1 cellular context compared by ENCODE assay signal in the genomic region with DNA sequence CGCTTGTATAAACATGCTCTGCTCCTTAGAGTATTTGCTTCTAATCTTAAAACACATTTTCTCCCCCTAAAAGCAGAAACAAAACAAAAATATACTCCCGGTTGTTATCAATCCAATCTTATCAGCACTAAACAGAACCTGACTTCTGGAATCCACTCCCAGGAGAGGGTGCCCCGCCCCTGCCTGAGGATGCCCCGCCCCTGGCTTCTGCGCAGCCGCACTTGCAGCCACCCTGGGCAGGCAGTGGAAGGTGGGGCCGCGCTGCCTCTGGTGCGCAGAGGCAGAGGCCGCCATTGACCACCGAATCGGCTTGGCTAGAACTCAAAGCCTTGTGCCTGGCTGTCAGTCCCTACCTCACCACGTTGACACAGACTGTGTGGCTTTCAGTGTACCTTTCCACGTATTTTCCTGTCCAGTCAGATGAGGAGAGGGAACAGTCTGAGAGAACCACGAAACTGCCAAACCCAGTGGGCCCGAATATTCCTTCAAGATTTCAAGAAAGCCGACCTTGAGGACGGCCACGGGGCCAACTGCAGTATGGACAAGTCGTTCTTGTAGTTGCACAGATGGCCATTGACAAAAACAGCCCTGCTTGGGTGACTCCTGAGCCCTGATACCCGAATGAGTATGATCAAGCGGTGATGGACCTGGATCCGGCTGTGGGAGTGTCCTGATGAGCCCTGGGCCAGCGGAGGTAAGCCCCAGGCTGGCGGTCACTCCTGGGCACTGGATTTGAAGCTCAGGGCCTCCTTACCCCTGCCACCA.
A peak's percentile ranks its signal among the peaks of the same experiment; 100 is the strongest.
TF ChIP-seq lines count a peak whose summit lies in the region.

No MANE protein-coding gene starts in this region.

TF ChIP-seq in K562, 482 proteins besides CTCF, POLR2A, EP300 and RAD21 (continued from another document and continues in another):
- TF ChIP-seq, protein P1, sequence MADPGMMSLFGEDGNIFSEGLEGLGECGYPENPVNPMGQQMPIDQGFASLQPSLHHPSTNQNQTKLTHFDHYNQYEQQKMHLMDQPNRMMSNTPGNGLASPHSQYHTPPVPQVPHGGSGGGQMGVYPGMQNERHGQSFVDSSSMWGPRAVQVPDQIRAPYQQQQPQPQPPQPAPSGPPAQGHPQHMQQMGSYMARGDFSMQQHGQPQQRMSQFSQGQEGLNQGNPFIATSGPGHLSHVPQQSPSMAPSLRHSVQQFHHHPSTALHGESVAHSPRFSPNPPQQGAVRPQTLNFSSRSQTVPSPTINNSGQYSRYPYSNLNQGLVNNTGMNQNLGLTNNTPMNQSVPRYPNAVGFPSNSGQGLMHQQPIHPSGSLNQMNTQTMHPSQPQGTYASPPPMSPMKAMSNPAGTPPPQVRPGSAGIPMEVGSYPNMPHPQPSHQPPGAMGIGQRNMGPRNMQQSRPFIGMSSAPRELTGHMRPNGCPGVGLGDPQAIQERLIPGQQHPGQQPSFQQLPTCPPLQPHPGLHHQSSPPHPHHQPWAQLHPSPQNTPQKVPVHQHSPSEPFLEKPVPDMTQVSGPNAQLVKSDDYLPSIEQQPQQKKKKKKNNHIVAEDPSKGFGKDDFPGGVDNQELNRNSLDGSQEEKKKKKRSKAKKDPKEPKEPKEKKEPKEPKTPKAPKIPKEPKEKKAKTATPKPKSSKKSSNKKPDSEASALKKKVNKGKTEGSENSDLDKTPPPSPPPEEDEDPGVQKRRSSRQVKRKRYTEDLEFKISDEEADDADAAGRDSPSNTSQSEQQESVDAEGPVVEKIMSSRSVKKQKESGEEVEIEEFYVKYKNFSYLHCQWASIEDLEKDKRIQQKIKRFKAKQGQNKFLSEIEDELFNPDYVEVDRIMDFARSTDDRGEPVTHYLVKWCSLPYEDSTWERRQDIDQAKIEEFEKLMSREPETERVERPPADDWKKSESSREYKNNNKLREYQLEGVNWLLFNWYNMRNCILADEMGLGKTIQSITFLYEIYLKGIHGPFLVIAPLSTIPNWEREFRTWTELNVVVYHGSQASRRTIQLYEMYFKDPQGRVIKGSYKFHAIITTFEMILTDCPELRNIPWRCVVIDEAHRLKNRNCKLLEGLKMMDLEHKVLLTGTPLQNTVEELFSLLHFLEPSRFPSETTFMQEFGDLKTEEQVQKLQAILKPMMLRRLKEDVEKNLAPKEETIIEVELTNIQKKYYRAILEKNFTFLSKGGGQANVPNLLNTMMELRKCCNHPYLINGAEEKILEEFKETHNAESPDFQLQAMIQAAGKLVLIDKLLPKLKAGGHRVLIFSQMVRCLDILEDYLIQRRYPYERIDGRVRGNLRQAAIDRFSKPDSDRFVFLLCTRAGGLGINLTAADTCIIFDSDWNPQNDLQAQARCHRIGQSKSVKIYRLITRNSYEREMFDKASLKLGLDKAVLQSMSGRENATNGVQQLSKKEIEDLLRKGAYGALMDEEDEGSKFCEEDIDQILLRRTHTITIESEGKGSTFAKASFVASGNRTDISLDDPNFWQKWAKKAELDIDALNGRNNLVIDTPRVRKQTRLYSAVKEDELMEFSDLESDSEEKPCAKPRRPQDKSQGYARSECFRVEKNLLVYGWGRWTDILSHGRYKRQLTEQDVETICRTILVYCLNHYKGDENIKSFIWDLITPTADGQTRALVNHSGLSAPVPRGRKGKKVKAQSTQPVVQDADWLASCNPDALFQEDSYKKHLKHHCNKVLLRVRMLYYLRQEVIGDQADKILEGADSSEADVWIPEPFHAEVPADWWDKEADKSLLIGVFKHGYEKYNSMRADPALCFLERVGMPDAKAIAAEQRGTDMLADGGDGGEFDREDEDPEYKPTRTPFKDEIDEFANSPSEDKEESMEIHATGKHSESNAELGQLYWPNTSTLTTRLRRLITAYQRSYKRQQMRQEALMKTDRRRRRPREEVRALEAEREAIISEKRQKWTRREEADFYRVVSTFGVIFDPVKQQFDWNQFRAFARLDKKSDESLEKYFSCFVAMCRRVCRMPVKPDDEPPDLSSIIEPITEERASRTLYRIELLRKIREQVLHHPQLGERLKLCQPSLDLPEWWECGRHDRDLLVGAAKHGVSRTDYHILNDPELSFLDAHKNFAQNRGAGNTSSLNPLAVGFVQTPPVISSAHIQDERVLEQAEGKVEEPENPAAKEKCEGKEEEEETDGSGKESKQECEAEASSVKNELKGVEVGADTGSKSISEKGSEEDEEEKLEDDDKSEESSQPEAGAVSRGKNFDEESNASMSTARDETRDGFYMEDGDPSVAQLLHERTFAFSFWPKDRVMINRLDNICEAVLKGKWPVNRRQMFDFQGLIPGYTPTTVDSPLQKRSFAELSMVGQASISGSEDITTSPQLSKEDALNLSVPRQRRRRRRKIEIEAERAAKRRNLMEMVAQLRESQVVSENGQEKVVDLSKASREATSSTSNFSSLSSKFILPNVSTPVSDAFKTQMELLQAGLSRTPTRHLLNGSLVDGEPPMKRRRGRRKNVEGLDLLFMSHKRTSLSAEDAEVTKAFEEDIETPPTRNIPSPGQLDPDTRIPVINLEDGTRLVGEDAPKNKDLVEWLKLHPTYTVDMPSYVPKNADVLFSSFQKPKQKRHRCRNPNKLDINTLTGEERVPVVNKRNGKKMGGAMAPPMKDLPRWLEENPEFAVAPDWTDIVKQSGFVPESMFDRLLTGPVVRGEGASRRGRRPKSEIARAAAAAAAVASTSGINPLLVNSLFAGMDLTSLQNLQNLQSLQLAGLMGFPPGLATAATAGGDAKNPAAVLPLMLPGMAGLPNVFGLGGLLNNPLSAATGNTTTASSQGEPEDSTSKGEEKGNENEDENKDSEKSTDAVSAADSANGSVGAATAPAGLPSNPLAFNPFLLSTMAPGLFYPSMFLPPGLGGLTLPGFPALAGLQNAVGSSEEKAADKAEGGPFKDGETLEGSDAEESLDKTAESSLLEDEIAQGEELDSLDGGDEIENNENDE (IDR thresholded peaks at IDR 0.05; ENCODE audit: low read depth, low read length), result no peak
- TF ChIP-seq MBD2 (IDR thresholded peaks at IDR 0.05; ENCODE audit: borderline replicate concordance, low read depth) (0 out of 2 replicates have a peak, but pooled peaks have one; percentile 30), POLR2H (tag; IDR thresholded peaks at IDR 0.05; ENCODE audit: low read depth) (peak; percentile 91), EP400 (IDR thresholded peaks at IDR 0.05) (peak; percentile 79), SRSF1 (IDR thresholded peaks at IDR 0.05; ENCODE audit: low read depth, low read length) (no peak), PML (IDR thresholded peaks at IDR 0.05; ENCODE audit: low read length) (peak; percentile 63; the same call in 1 of the 2 replicates), NCOR1 (IDR thresholded peaks at IDR 0.05) (peak; percentile 85), SIN3A (IDR thresholded peaks at IDR 0.05; ENCODE audit: borderline replicate concordance in 2 of 2, control insufficient read depth in 1 of 2, low read depth in 2 of 2, low read length in 2 of 2) (0 out of 4 replicates have a peak, but pooled peaks of 1 of the 2 experiments have one; percentile 30), CXXC5 (CRISPR knock-in tag; IDR thresholded peaks at IDR 0.05) (0 out of 2 replicates have a peak, but pooled peaks have one; percentile 34), KLF16 (IDR thresholded peaks at IDR 0.05) (peak; percentile 78), TEAD1 (CRISPR knock-in tag; IDR thresholded peaks at IDR 0.05) (0 out of 4 replicates have a peak, but pooled peaks of 1 of the 2 experiments have one; percentile 25), KDM4B (IDR thresholded peaks at IDR 0.05; ENCODE audit: borderline replicate concordance in 2 of 2, low read depth in 1 of 2) (no peak), ZNF76 (CRISPR knock-in tag; IDR thresholded peaks at IDR 0.05; ENCODE audit: borderline replicate concordance) (0 out of 2 replicates have a peak, but pooled peaks have one; percentile 2), TRIM24 (IDR thresholded peaks at IDR 0.05) (0 out of 4 replicates have a peak, but pooled peaks have one; percentile 43 to 63), LCOR (CRISPR knock-in tag; IDR thresholded peaks at IDR 0.05) (0 out of 2 replicates have a peak, but pooled peaks have one; percentile 35), RCOR1 (IDR thresholded peaks at IDR 0.05; ENCODE audit: borderline replicate concordance in 1 of 2, low read depth in 2 of 2, low read length in 2 of 2) (peak in 1 of 2 experiments; percentile 83; a peak in 2 of 4 replicates), SRF (CRISPR knock-in tag; IDR thresholded peaks at IDR 0.05) (peak in 1 of 2 experiments; percentile 41; a peak in 1 of 4 replicates), TAL1 (IDR thresholded peaks at IDR 0.05) (peak; percentile 92), TRIM28 (IDR thresholded peaks at IDR 0.05) (0 out of 2 replicates have a peak, but pooled peaks have one; percentile 24), SUPT5H (IDR thresholded peaks at IDR 0.05) (peak; percentile 90), ILF3 (IDR thresholded peaks at IDR 0.05; ENCODE audit: borderline replicate concordance) (no peak), HDAC3 (IDR thresholded peaks at IDR 0.05; ENCODE audit: borderline replicate concordance, partially characterized antibody) (no peak), TBP (optimal IDR thresholded peaks at IDR 0.05; ENCODE audit: low read depth, low read length) (peak; percentile 66), CBX5 (IDR thresholded peaks at IDR 0.05; ENCODE audit: borderline replicate concordance, low read depth) (0 out of 2 replicates have a peak, but pooled peaks have one; percentile 13), ZNF263 (CRISPR knock-in tag; IDR thresholded peaks at IDR 0.05; ENCODE audit: borderline replicate concordance) (peak; percentile 48; the same call in 1 of the 2 replicates), ZFX (CRISPR knock-in tag; IDR thresholded peaks at IDR 0.05) (peak; percentile 98), FOXK2 (conservative IDR thresholded peaks at IDR 0.05 in 1 of 2, IDR thresholded peaks at IDR 0.05 in 1 of 2; ENCODE audit: low read depth in 2 of 2) (peak in 1 of 2 experiments; percentile 83; a peak in 1 of 4 replicates), POLR2B (IDR thresholded peaks at IDR 0.05; ENCODE audit: low read depth, partially characterized antibody) (peak; percentile 95), ZNF764 (CRISPR knock-in tag; IDR thresholded peaks at IDR 0.05; ENCODE audit: low read depth) (peak; percentile 23; the same call in 1 of the 2 replicates), ZC3H11A (IDR thresholded peaks at IDR 0.05; ENCODE audit: low read depth, low read length) (no peak), FOXK1 (CRISPR knock-in tag; IDR thresholded peaks at IDR 0.05; ENCODE audit: borderline replicate concordance) (peak; percentile 94; the same call in 1 of the 2 replicates), BCL6 (CRISPR knock-in tag; IDR thresholded peaks at IDR 0.05) (no peak), LEF1 (IDR thresholded peaks at IDR 0.05) (peak; percentile 82; the same call in 1 of the 2 replicates), GABPB2 (CRISPR knock-in tag; conservative IDR thresholded peaks at IDR 0.05) (no peak), NEUROD1 (IDR thresholded peaks at IDR 0.05; ENCODE audit: borderline replicate concordance, low read depth, low read length, partially characterized antibody) (peak; percentile 36), MAZ (CRISPR knock-in tag; conservative IDR thresholded peaks at IDR 0.05 in 1 of 2, IDR thresholded peaks at IDR 0.05 in 1 of 2) (peak in 1 of 2 experiments; percentile 87; a peak in 3 of 4 replicates), TAF7 (tag; IDR thresholded peaks at IDR 0.05) (peak; percentile 92), NFRKB (IDR thresholded peaks at IDR 0.05; ENCODE audit: low read depth) (peak; percentile 90)
- TF ChIP-seq, protein P2, sequence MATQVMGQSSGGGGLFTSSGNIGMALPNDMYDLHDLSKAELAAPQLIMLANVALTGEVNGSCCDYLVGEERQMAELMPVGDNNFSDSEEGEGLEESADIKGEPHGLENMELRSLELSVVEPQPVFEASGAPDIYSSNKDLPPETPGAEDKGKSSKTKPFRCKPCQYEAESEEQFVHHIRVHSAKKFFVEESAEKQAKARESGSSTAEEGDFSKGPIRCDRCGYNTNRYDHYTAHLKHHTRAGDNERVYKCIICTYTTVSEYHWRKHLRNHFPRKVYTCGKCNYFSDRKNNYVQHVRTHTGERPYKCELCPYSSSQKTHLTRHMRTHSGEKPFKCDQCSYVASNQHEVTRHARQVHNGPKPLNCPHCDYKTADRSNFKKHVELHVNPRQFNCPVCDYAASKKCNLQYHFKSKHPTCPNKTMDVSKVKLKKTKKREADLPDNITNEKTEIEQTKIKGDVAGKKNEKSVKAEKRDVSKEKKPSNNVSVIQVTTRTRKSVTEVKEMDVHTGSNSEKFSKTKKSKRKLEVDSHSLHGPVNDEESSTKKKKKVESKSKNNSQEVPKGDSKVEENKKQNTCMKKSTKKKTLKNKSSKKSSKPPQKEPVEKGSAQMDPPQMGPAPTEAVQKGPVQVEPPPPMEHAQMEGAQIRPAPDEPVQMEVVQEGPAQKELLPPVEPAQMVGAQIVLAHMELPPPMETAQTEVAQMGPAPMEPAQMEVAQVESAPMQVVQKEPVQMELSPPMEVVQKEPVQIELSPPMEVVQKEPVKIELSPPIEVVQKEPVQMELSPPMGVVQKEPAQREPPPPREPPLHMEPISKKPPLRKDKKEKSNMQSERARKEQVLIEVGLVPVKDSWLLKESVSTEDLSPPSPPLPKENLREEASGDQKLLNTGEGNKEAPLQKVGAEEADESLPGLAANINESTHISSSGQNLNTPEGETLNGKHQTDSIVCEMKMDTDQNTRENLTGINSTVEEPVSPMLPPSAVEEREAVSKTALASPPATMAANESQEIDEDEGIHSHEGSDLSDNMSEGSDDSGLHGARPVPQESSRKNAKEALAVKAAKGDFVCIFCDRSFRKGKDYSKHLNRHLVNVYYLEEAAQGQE (CRISPR knock-in tag; IDR thresholded peaks at IDR 0.05; ENCODE audit: low read depth), result peak; percentile 34; the same call in 1 of the 2 replicates
- TF ChIP-seq, protein P3, sequence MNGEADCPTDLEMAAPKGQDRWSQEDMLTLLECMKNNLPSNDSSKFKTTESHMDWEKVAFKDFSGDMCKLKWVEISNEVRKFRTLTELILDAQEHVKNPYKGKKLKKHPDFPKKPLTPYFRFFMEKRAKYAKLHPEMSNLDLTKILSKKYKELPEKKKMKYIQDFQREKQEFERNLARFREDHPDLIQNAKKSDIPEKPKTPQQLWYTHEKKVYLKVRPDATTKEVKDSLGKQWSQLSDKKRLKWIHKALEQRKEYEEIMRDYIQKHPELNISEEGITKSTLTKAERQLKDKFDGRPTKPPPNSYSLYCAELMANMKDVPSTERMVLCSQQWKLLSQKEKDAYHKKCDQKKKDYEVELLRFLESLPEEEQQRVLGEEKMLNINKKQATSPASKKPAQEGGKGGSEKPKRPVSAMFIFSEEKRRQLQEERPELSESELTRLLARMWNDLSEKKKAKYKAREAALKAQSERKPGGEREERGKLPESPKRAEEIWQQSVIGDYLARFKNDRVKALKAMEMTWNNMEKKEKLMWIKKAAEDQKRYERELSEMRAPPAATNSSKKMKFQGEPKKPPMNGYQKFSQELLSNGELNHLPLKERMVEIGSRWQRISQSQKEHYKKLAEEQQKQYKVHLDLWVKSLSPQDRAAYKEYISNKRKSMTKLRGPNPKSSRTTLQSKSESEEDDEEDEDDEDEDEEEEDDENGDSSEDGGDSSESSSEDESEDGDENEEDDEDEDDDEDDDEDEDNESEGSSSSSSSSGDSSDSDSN (IDR thresholded peaks at IDR 0.05; ENCODE audit: borderline replicate concordance in 1 of 2, low read depth in 2 of 2, low read length in 2 of 2), result peak in 1 of 2 experiments; percentile 14; a peak in 1 of 4 replicates
